Comparison of ENCODE assay signal across 16 cellular contexts in the genomic region with DNA sequence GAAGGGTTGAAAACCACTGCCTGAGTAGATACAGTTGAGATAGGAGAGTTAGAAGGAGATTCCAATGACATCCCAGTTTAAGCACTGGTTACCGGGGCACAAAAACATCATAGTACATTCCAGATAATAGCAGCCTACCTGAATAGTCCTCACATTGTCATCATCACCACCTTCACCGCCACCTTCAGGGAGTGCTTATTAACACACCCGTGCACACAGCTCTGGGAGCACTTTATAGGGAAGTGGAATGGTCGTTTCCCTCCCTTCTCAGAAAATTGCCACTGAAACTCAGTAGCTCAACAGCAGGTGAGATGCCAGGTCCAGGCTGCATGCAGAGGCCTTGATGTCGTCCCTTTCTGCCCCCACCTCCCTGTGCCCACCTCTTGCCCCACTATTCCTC. TPM values are rescaled to one million over a fixed set of nuclear protein-coding genes. Genes with fewer than 3 reads are reported as not detected.
DNase-seq lines count a peak whose midpoint lies in the region; FAIRE-seq and TF ChIP-seq lines count a peak whose summit lies in the region.
"Had no signal": no experiment of that assay in that cellular context is flagged by ENCODE, and none has a peak within 500 bp of the region (broad histone marks: within the 10 kb centered on the region; RNA-seq: fewer than 3 reads in every experiment).

No MANE protein-coding gene starts in this region.

- peaks cover 3% of the 10 kb centered on the region for H3K27me3 Mint-ChIP-seq in osteocyte (ENCODE audit: unreplicated experiment)

- FAIRE-seq in D721Med (lab: Jason Lieb, UNC): peak; percentile 11

- in situ Hi-C loops in KBM-7 (cut with MboI; ENCODE audit: low pct_unique_long_range_greater_than_20kb, low sequenced_read_pairs): no loop called here

- H3K36me3 Mint-ChIP-seq in osteocyte (ENCODE audit: unreplicated experiment): no peaks in the 10 kb centered on the region
- H3K36me3 Mint-ChIP-seq: activated naive CD8-positive, alpha-beta T cell treated with anti-CD3 and anti-CD28 coated beads for 36 hours had no signal

- no peaks in the 10 kb centered on the region for H3K9me3 Mint-ChIP-seq in osteocyte (ENCODE audit: unreplicated experiment)
- H3K9me3 Mint-ChIP-seq: activated naive CD8-positive, alpha-beta T cell treated with anti-CD3 and anti-CD28 coated beads for 36 hours had no signal

- H3K9me3 ChIP-seq in uterus (no peaks in the 10 kb centered on the region), stomach (no peaks in the 10 kb centered on the region)
- H3K9me3 ChIP-seq: BLaER1 had no signal

- TF ChIP-seq CTCF in D721Med (IDR thresholded peaks at IDR 0.05; ENCODE audit: insufficient read depth, missing control alignments) (no peak), GM12875 (IDR thresholded peaks at IDR 0.05; ENCODE audit: borderline replicate concordance, insufficient read depth, low read depth, low read length) (peak; percentile 29; the same call in 1 of the 2 replicates), uterus (IDR thresholded peaks at IDR 0.05) (no peak), osteocyte (IDR thresholded peaks at IDR 0.05) (no peak), stomach (IDR thresholded peaks at IDR 0.05) (no peak)

- TF ChIP-seq EP300 in stomach (IDR thresholded peaks at IDR 0.05): no peak

- H3K27me3 ChIP-seq in uterus: no peaks in the 10 kb centered on the region
- H3K27me3 ChIP-seq in stomach: no peaks in the 10 kb centered on the region
- H3K27me3 ChIP-seq: BLaER1 had no signal

- no peaks in the 10 kb centered on the region for H3K36me3 ChIP-seq in uterus
- no peaks in the 10 kb centered on the region for H3K36me3 ChIP-seq in stomach
- H3K36me3 ChIP-seq: BLaER1 had no signal

- H3K4me1 ChIP-seq in uterus (no peaks in the 10 kb centered on the region), stomach (no peaks in the 10 kb centered on the region)
- H3K4me1 ChIP-seq: BLaER1 had no signal

- intact Hi-C loops in uterus (cut with DNase I; ENCODE audit: low total_unique reads) (no loop called here), stomach (cut with DNase I; ENCODE audit: low total_unique reads) (no loop called here)

- H3K4me3 ChIP-seq in GM12875 (ENCODE audit: low read depth, low read length): no peak overlapping the region
- H3K4me3 ChIP-seq in uterus: no peak overlapping the region
- no peak overlapping the region for H3K4me3 ChIP-seq in stomach
- H3K4me3 ChIP-seq: BLaER1 had no signal

- DNase-seq in D721Med (ENCODE audit: insufficient read length, low spot score) (no peak), KBM-7 (peak; percentile 5), epithelial cell of prostate (ENCODE audit: low read depth, low spot score) (no peak), uterus (no peak), osteocyte (ENCODE audit: extremely low spot score, unreplicated experiment) (no peak), NCI-H1105 (lab: John Stamatoyannopoulos, UW) (no peak), stomach (no peak)
- DNase-seq: activated CD8-positive, alpha-beta memory T cell treated with anti-CD3 and anti-CD28 coated beads, Interleukin-2, amount 50 U/mL, for 48 hours; activated naive CD8-positive, alpha-beta T cell treated with anti-CD3 and anti-CD28 coated beads for 36 hours; central memory CD4-positive, alpha-beta T cell; NCI-H524 treated with DMSO at 0.1 percent for 48 hours; substantia nigra had no signal

- H3K4me3 Mint-ChIP-seq in osteocyte (ENCODE audit: unreplicated experiment): no peak overlapping the region
- H3K4me3 Mint-ChIP-seq: activated naive CD8-positive, alpha-beta T cell treated with anti-CD3 and anti-CD28 coated beads for 36 hours had no signal

- peaks cover 3% of the 10 kb centered on the region for H3K4me1 Mint-ChIP-seq in osteocyte (ENCODE audit: unreplicated experiment)

- 56 to 63% (median 61%) methylated on average over 5 of the region's 5 CpGs for WGBS in stomach, 5 donors

- no peak for TF ChIP-seq POLR2A in uterus (IDR thresholded peaks at IDR 0.05)
- TF ChIP-seq POLR2A in stomach (IDR thresholded peaks at IDR 0.05): no peak

- no peak overlapping the region for H3K27ac Mint-ChIP-seq in osteocyte (ENCODE audit: unreplicated experiment)
- H3K27ac Mint-ChIP-seq: activated naive CD8-positive, alpha-beta T cell treated with anti-CD3 and anti-CD28 coated beads for 36 hours had no signal

- H3K27ac ChIP-seq in epithelial cell of prostate: peak overlapping the region; percentile 7
- no peak overlapping the region for H3K27ac ChIP-seq in uterus
- H3K27ac ChIP-seq in stomach: no peak overlapping the region
- H3K27ac ChIP-seq: BLaER1 had no signal

RNA-seq across cellular contexts. Expression of a gene that starts 8.2 kb away (rescaled TPM):
- total RNA-seq in uterus: not detected
- not detected in 2 replicates for total RNA-seq in osteocyte
- not detected for total RNA-seq in stomach
- 1 to 10 TPM in 1 of 3 donors, under 1 TPM in 1, not detected in 1; 0.23 to 5.2 TPM for polyA plus RNA-seq in stomach
- total RNA-seq: activated naive CD8-positive, alpha-beta T cell treated with anti-CD3 and anti-CD28 coated beads for 36 hours; liver had no signal
- polyA plus RNA-seq: liver, neural cell had no signal
